Comparison of ENCODE assay signal across 9 cellular contexts in genomic region chr11:63761870-63762661, GRCh38. TPM values are rescaled to one million over a fixed set of nuclear protein-coding genes. Genes with fewer than 3 reads are reported as not detected.
DNase-seq lines count a peak whose midpoint lies in the region; TF ChIP-seq lines count a peak whose summit lies in the region.
"Had no signal": no experiment of that assay in that cellular context is flagged by ENCODE, and none has a peak within 500 bp of the region (broad histone marks: within the 10 kb centered on the region; RNA-seq: fewer than 3 reads in every experiment).

No MANE protein-coding gene starts in this region.

- peak overlapping the region; percentile 46 for H3K4me3 ChIP-seq in epithelial cell of proximal tubule (ENCODE audit: low read depth, low read length)
- peak overlapping the region; percentile 20 to 59 for H3K4me3 ChIP-seq in mucosa of rectum (ENCODE audit: low read length in 2 of 2)
- peak overlapping the region; percentile 37 for H3K4me3 ChIP-seq in urinary bladder (ENCODE audit: low read depth, low read length)
- no peak overlapping the region for H3K4me3 ChIP-seq in MG63

- TF ChIP-seq CTCF in epithelial cell of proximal tubule (conservative IDR thresholded peaks at IDR 0.05; ENCODE audit: low read depth, low read length), result no peak

- 34% methylated on average over 35 of the region's 35 CpGs for WGBS in urinary bladder

- H3K9me3 ChIP-seq in mucosa of rectum (ENCODE audit: control insufficient read depth in 2 of 2, low read length in 2 of 2), result no peaks in the 10 kb centered on the region
- no peaks in the 10 kb centered on the region for H3K9me3 ChIP-seq in MG63

- peaks cover 21 to 28% of the 10 kb centered on the region in 2 donors for H3K4me1 ChIP-seq in mucosa of rectum (ENCODE audit: control insufficient read depth in 2 of 2, insufficient read depth in 2 of 2, low read length in 2 of 2)
- peaks cover 4% of the 10 kb centered on the region for H3K4me1 ChIP-seq in urinary bladder (ENCODE audit: insufficient read depth)

- H3K36me3 ChIP-seq in mucosa of rectum (ENCODE audit: control insufficient read depth in 2 of 2, insufficient read depth in 2 of 2, low read length in 2 of 2) (peaks cover 4 to 6% of the 10 kb centered on the region in 2 donors), urinary bladder (ENCODE audit: insufficient read depth) (no peaks in the 10 kb centered on the region), MG63 (peaks cover 21% of the 10 kb centered on the region)

- H3K27me3 ChIP-seq in mucosa of rectum (ENCODE audit: control insufficient read depth in 2 of 2, insufficient read depth in 2 of 2, low read length in 2 of 2), result no peaks in the 10 kb centered on the region
- H3K27me3 ChIP-seq in MG63, result no peaks in the 10 kb centered on the region

- DNase-seq in NCI-H748 (lab: John Stamatoyannopoulos, UW; ENCODE audit: unreplicated experiment), result peak; percentile 28
- DNase-seq in NCI-H748 treated with DMSO at 0.1 percent for 48 hours (lab: John Stamatoyannopoulos, UW), result no peak
- no peak for DNase-seq in epithelial cell of proximal tubule (ENCODE audit: low read depth)
- no peak for DNase-seq in pons (ENCODE audit: low spot score)
- DNase-seq in MG63, result no peak
- DNase-seq in C1 segment of cervical spinal cord (lab: John Stamatoyannopoulos, UW), result no peak
- DNase-seq: activated T-cell treated with anti-CD3 and anti-CD28 coated beads, Interleukin-2, amount 50 U/mL, for 1 hour had no signal

- no peak overlapping the region for H3K27ac ChIP-seq in mucosa of rectum (ENCODE audit: low read depth in 2 of 2, low read length in 2 of 2)
- no peak overlapping the region for H3K27ac ChIP-seq in urinary bladder (ENCODE audit: low read depth)

- H3K9ac ChIP-seq in mucosa of rectum (ENCODE audit: low read depth in 1 of 2, low read length in 2 of 2), result no peak overlapping the region

RNA-seq across cellular contexts. Expression of gene ZFTA, which starts 6.5 kb away (rescaled TPM):
- total RNA-seq in epithelial cell of proximal tubule, result 12.7 and 17.4 TPM in 2 replicates
- 13.5 TPM for total RNA-seq in urinary bladder
- polyA plus RNA-seq in urinary bladder, result 26.8 TPM
- total RNA-seq in MG63 (2014; rRNA removed; shearing (Covaris generic); ENCODE audit: low replicate concordance), result 5.1 and 8.6 TPM in 2 replicates

RNA-seq across cellular contexts. Expression of gene SPINDOC, which starts 51.2 kb away (rescaled TPM):
- 50.9 and 57.4 TPM in 2 replicates for total RNA-seq in epithelial cell of proximal tubule
- 8.2 TPM for total RNA-seq in urinary bladder
- 19.0 TPM for polyA plus RNA-seq in urinary bladder
- 15.1 and 26.2 TPM in 2 replicates for total RNA-seq in MG63 (2014; rRNA removed; shearing (Covaris generic); ENCODE audit: low replicate concordance)
